ENCODE assay signal across 9 cellular contexts in the genomic region with DNA sequence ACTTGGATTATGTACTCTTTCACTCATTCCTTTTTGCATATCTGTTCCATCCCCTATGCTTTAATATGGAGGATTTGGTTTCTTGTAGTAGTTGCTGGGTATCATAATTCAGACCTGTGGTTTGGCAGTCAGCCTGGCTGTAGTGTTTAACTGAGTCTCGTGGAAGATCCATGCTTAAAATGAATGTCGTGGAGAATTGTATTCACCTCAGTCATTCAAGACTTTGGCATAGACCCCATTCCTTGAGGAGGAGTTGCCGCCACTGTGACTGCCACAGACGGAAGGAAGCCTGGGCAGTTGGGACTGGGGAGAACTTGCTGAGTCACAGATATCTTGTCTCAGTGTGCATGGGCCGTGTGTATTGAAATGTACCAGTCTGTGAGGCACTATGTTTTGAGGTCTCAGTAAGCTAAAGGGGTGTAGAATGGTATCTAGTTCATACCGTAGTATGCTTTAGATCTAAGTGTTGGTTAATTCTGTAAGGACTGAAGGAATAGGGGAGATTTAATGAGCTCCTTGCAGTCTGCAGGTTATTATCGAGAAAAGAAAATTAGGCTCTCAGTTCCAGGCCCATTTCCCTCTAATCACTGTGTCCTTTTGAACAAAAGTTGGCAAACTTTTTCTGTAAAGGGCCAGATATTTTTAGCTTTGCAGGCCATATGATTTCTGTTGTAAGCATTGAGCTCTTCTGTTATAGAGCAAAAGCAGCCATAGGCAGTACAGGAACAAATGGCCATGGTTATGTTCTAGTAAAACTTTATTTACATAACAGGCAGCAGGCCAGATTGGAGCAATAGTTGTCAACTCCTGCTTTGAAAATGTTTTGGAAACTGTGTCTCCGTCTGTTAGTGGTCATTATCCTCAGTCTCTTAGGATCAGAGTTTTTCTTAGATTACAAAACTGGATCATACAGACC.
A peak's percentile ranks its signal among the peaks of the same experiment; 100 is the strongest.
DNase-seq lines count a peak whose midpoint lies in the region; ATAC-seq and TF ChIP-seq lines count a peak whose summit lies in the region.
"Had no signal": no experiment of that assay in that cellular context is flagged by ENCODE, and none has a peak within 500 bp of the region (broad histone marks: within the 10 kb centered on the region; RNA-seq: fewer than 3 reads in every experiment).

No MANE protein-coding gene starts in this region.

- DNase-seq in ELR (ENCODE audit: low read depth), result peak; percentile 97
- DNase-seq in SHP77 treated with DMSO at 0.1 percent for 48 hours (lab: John Stamatoyannopoulos, UW), result peak; percentile 30
- peak; percentile 96 for DNase-seq in fibroblast of the aortic adventitia (ENCODE audit: low read depth)
- DNase-seq in natural killer cell treated with Interleukin-12 subunit alpha and Interleukin-12 subunit beta and Interleukin-15 and Interleukin-18, amount 100 ng/mL, for 72 hours (ENCODE audit: low spot score), result no peak
- no peak for DNase-seq in NCI-H1694 (lab: John Stamatoyannopoulos, UW)
- DNase-seq in effector CD8-positive, alpha-beta T cell (lab: John Stamatoyannopoulos, UW), result no peak
- DNase-seq: activated T-cell treated with anti-CD3 and anti-CD28 coated beads for 4 hours had no signal

- H3K4me3 ChIP-seq in fibroblast of the aortic adventitia (ENCODE audit: low read depth, low read length) (no peak overlapping the region), rectal smooth muscle tissue (ENCODE audit: low read length) (no peak overlapping the region)

- no peaks in the 10 kb centered on the region for H3K9me3 Mint-ChIP-seq in natural killer cell treated with Interleukin-12 subunit alpha and Interleukin-12 subunit beta and Interleukin-15 and Interleukin-18, amount 100 ng/mL, for 72 hours

- H3K27me3 ChIP-seq in rectal smooth muscle tissue (ENCODE audit: control insufficient read depth, insufficient read depth, low read length), result no peaks in the 10 kb centered on the region

- H3K4me1 Mint-ChIP-seq in natural killer cell treated with Interleukin-12 subunit alpha and Interleukin-12 subunit beta and Interleukin-15 and Interleukin-18, amount 100 ng/mL, for 72 hours (ENCODE audit: low read depth in 2 of 2), result peaks cover 0 to 7% of the 10 kb centered on the region in 2 donors

- ATAC-seq in natural killer cell treated with Interleukin-12 subunit alpha and Interleukin-12 subunit beta and Interleukin-15 and Interleukin-18, amount 100 ng/mL, for 72 hours, result no peak
- no peak for ATAC-seq in GM19351 (IDR thresholded peaks at IDR 0.05; ENCODE audit: unreplicated experiment)

- peak overlapping the region; percentile 73 for H3K27ac ChIP-seq in rectal smooth muscle tissue (ENCODE audit: low read depth, low read length)

- H3K4me1 ChIP-seq in rectal smooth muscle tissue (ENCODE audit: control insufficient read depth, insufficient read depth, low read length), result peaks cover 11% of the 10 kb centered on the region

- H3K27me3 Mint-ChIP-seq in natural killer cell treated with Interleukin-12 subunit alpha and Interleukin-12 subunit beta and Interleukin-15 and Interleukin-18, amount 100 ng/mL, for 72 hours, result no peaks in the 10 kb centered on the region

- H3K4me3 Mint-ChIP-seq in natural killer cell treated with Interleukin-12 subunit alpha and Interleukin-12 subunit beta and Interleukin-15 and Interleukin-18, amount 100 ng/mL, for 72 hours, result no peak overlapping the region

- no peaks in the 10 kb centered on the region for H3K36me3 ChIP-seq in rectal smooth muscle tissue (ENCODE audit: control insufficient read depth, insufficient read depth, low read length)

- H3K9ac ChIP-seq in rectal smooth muscle tissue (ENCODE audit: low read length), result no peak overlapping the region

- H3K36me3 Mint-ChIP-seq in natural killer cell treated with Interleukin-12 subunit alpha and Interleukin-12 subunit beta and Interleukin-15 and Interleukin-18, amount 100 ng/mL, for 72 hours, result no peaks in the 10 kb centered on the region

- TF ChIP-seq CTCF in fibroblast of the aortic adventitia (IDR thresholded peaks at IDR 0.05; ENCODE audit: insufficient read depth, low read length), result no peak

- H3K27ac Mint-ChIP-seq in natural killer cell treated with Interleukin-12 subunit alpha and Interleukin-12 subunit beta and Interleukin-15 and Interleukin-18, amount 100 ng/mL, for 72 hours, result no peak overlapping the region

Comparison
In these comparisons a context has a peak if more than half of its experiments do, and no peak if none do; other contexts are left out.
1. DNase-seq: peak in ELR (single experiment), SHP77 treated with DMSO at 0.1 percent for 48 hours (single experiment) and fibroblast of the aortic adventitia (single experiment); none in natural killer cell treated with Interleukin-12 subunit alpha and Interleukin-12 subunit beta and Interleukin-15 and Interleukin-18, amount 100 ng/mL, for 72 hours (single experiment), NCI-H1694 (single experiment) and effector CD8-positive, alpha-beta T cell (single experiment).